1 cellular context compared by ENCODE assay signal in the genomic region with DNA sequence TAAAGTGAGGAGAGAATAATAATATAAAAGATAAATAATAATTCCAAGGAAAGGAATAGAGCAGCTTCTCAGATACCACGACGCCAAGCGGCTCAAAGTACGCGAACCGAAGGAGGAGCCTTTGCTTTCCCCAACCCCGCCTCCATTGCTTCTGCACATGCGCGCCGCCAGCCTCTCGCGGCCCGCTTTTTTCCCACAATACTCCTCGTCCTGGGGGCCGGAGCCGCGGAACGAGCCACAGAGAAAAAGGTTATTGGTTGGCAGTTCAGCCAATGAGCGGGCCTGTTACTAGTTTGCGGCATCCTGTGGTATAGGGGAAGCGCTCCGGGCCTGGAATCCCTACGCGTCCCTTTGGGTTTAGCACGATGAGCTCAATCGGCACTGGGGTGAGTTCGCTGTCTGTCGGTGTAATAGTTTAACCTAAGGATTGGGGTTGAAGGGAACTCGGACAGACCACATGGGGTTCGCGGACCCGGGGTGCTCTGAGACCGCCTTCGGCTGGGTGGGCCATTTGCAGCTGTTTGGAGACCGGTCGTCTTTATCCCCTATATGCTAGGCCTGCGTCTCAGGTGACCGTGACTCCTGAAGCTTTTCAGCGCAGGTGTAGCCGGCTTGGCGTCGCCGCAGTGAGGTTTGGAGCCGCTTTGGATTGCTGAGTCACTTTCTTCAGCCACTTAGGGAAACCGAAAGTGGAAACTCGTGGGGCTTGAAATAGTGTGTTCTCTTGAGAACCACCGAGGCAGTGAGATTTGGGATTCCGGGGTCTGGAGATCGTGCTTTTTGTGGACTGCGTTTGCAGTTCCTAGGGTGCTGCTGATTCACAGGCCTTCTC.
TF ChIP-seq lines count a peak whose summit lies in the region.

Gene PSMA3, plus strand, starts transcription at position 288 of the 832 bp plus-strand sequence. Its CDS starts 78 bp downstream, at position 366.

TF ChIP-seq in GM12878, 131 proteins besides CTCF, POLR2A, EP300 and RAD21 (continued from another document and continues in another):
- peak; percentile 72; the same call in 1 of the 2 replicates for TF ChIP-seq RBBP5 (conservative IDR thresholded peaks at IDR 0.05)
- no peak for TF ChIP-seq KAT2A (conservative IDR thresholded peaks at IDR 0.05; ENCODE audit: control insufficient read depth, low read depth, low read length)
- no peak for TF ChIP-seq TCF7 (IDR thresholded peaks at IDR 0.05; ENCODE audit: borderline replicate concordance)
- no peak; the same call in 1 of the 2 replicates for TF ChIP-seq NFIC (IDR thresholded peaks at IDR 0.05; ENCODE audit: low read depth, low read length)
- TF ChIP-seq RFX5 (IDR thresholded peaks at IDR 0.05; ENCODE audit: low read depth, low read length) = peak; percentile 62
- no peak for TF ChIP-seq SRF (IDR thresholded peaks at IDR 0.05; ENCODE audit: low read depth in 2 of 2, low read length in 2 of 2)
- TF ChIP-seq, protein P1, sequence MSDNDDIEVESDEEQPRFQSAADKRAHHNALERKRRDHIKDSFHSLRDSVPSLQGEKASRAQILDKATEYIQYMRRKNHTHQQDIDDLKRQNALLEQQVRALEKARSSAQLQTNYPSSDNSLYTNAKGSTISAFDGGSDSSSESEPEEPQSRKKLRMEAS (IDR thresholded peaks at IDR 0.05; ENCODE audit: low read depth, low read length) = no peak
- TF ChIP-seq TAF1 (IDR thresholded peaks at IDR 0.05; ENCODE audit: borderline replicate concordance, low read depth, low read length) = peak; percentile 86
- no peak for TF ChIP-seq MTA3 (IDR thresholded peaks at IDR 0.05; ENCODE audit: borderline replicate concordance, low read length)
- TF ChIP-seq, protein P2, sequence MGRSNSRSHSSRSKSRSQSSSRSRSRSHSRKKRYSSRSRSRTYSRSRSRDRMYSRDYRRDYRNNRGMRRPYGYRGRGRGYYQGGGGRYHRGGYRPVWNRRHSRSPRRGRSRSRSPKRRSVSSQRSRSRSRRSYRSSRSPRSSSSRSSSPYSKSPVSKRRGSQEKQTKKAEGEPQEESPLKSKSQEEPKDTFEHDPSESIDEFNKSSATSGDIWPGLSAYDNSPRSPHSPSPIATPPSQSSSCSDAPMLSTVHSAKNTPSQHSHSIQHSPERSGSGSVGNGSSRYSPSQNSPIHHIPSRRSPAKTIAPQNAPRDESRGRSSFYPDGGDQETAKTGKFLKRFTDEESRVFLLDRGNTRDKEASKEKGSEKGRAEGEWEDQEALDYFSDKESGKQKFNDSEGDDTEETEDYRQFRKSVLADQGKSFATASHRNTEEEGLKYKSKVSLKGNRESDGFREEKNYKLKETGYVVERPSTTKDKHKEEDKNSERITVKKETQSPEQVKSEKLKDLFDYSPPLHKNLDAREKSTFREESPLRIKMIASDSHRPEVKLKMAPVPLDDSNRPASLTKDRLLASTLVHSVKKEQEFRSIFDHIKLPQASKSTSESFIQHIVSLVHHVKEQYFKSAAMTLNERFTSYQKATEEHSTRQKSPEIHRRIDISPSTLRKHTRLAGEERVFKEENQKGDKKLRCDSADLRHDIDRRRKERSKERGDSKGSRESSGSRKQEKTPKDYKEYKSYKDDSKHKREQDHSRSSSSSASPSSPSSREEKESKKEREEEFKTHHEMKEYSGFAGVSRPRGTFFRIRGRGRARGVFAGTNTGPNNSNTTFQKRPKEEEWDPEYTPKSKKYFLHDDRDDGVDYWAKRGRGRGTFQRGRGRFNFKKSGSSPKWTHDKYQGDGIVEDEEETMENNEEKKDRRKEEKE (IDR thresholded peaks at IDR 0.05) = no peak
- TF ChIP-seq CREM (IDR thresholded peaks at IDR 0.05; ENCODE audit: low read depth) = peak; percentile 61
- no peak for TF ChIP-seq RAD51 (IDR thresholded peaks at IDR 0.05)
- TF ChIP-seq RB1 (IDR thresholded peaks at IDR 0.05; ENCODE audit: borderline replicate concordance) = peak; percentile 58; the same call in 1 of the 2 replicates
- peak; percentile 9; the same call in 1 of the 2 replicates for TF ChIP-seq PKNOX1 (IDR thresholded peaks at IDR 0.05)
- TF ChIP-seq EGR1 (IDR thresholded peaks at IDR 0.05; ENCODE audit: borderline replicate concordance in 1 of 2, low read depth in 2 of 2, low read length in 2 of 2) = no peak
- no peak for TF ChIP-seq STAT3 (IDR thresholded peaks at IDR 0.05; ENCODE audit: low read depth, low read length)
- no peak for TF ChIP-seq IRF4 (IDR thresholded peaks at IDR 0.05; ENCODE audit: low read depth, low read length)
- TF ChIP-seq SIN3A (IDR thresholded peaks at IDR 0.05; ENCODE audit: low read depth, low read length) = peak; percentile 73; the same call in 1 of the 2 replicates
- TF ChIP-seq, protein P3, sequence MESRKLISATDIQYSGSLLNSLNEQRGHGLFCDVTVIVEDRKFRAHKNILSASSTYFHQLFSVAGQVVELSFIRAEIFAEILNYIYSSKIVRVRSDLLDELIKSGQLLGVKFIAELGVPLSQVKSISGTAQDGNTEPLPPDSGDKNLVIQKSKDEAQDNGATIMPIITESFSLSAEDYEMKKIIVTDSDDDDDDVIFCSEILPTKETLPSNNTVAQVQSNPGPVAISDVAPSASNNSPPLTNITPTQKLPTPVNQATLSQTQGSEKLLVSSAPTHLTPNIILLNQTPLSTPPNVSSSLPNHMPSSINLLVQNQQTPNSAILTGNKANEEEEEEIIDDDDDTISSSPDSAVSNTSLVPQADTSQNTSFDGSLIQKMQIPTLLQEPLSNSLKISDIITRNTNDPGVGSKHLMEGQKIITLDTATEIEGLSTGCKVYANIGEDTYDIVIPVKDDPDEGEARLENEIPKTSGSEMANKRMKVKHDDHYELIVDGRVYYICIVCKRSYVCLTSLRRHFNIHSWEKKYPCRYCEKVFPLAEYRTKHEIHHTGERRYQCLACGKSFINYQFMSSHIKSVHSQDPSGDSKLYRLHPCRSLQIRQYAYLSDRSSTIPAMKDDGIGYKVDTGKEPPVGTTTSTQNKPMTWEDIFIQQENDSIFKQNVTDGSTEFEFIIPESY (IDR thresholded peaks at IDR 0.05) = no peak
- 0 out of 2 replicates have a peak, but pooled peaks have one; percentile 82 for TF ChIP-seq CHD1 (IDR thresholded peaks at IDR 0.05; ENCODE audit: low read depth, low read length)
- peak; percentile 48; the same call in 1 of the 2 replicates for TF ChIP-seq CREB1 (IDR thresholded peaks at IDR 0.05; ENCODE audit: low read depth)
- TF ChIP-seq E4F1 (IDR thresholded peaks at IDR 0.05; ENCODE audit: borderline replicate concordance, partially characterized antibody) = peak; percentile 37
- no peak; the same call in 1 of the 2 replicates for TF ChIP-seq NR2F1 (conservative IDR thresholded peaks at IDR 0.05)
- TF ChIP-seq RUNX3 (IDR thresholded peaks at IDR 0.05; ENCODE audit: low read length) = peak; percentile 93
- TF ChIP-seq NBN (IDR thresholded peaks at IDR 0.05) = peak; percentile 64
- no peak for TF ChIP-seq ZSCAN29 (IDR thresholded peaks at IDR 0.05)
- TF ChIP-seq MXI1 (IDR thresholded peaks at IDR 0.05; ENCODE audit: low read depth, low read length) = peak; percentile 80
- TF ChIP-seq CHD2 (IDR thresholded peaks at IDR 0.05; ENCODE audit: borderline replicate concordance, low read depth, low read length) = peak; percentile 32; the same call in 1 of the 2 replicates
- no peak for TF ChIP-seq PRDM15 (CRISPR knock-in tag; IDR thresholded peaks at IDR 0.05)
- TF ChIP-seq LARP7 (IDR thresholded peaks at IDR 0.05) = peak; percentile 56
- peak; percentile 93 for TF ChIP-seq POLR2AphosphoS2 (IDR thresholded peaks at IDR 0.05; ENCODE audit: low read depth, low read length)
- no peak for TF ChIP-seq CHD4 (IDR thresholded peaks at IDR 0.05)
- no peak for TF ChIP-seq ZNF622 (IDR thresholded peaks at IDR 0.05)
- TF ChIP-seq SPI1 (IDR thresholded peaks at IDR 0.05; ENCODE audit: borderline replicate concordance, insufficient read depth, low read depth, low read length) = peak; percentile 57; the same call in 1 of the 2 replicates
- TF ChIP-seq SUPT20H (IDR thresholded peaks at IDR 0.05; ENCODE audit: borderline replicate concordance, control insufficient read depth, low read depth, low read length) = no peak
- peak; percentile 86; the same call in 1 of the 2 replicates for TF ChIP-seq SMAD5 (IDR thresholded peaks at IDR 0.05; ENCODE audit: low read depth)
- peak; percentile 87 for TF ChIP-seq CBFB (IDR thresholded peaks at IDR 0.05; ENCODE audit: low read depth)
- TF ChIP-seq TCF12 (IDR thresholded peaks at IDR 0.05; ENCODE audit: low read depth, low read length) = no peak
- peak; percentile 87 for TF ChIP-seq SP1 (IDR thresholded peaks at IDR 0.05; ENCODE audit: low read depth, low read length)
- no peak for TF ChIP-seq CUX1 (IDR thresholded peaks at IDR 0.05; ENCODE audit: insufficient replicate concordance, low read depth, low read length)
- TF ChIP-seq TARDBP (IDR thresholded peaks at IDR 0.05; ENCODE audit: borderline replicate concordance) = 0 out of 2 replicates have a peak, but pooled peaks have one; percentile 32
